8 cellular contexts compared by ENCODE assay signal in genomic region chr20:4091332-4092135, GRCh38. TPM values are rescaled to one million over a fixed set of nuclear protein-coding genes. Genes with fewer than 3 reads are reported as not detected.
A peak's percentile ranks its signal among the peaks of the same experiment; 100 is the strongest.
DNase-seq lines count a peak whose midpoint lies in the region; ATAC-seq and TF ChIP-seq lines count a peak whose summit lies in the region.

No MANE protein-coding gene starts in this region.

- peaks cover 3% of the 10 kb centered on the region for H3K9me3 Mint-ChIP-seq in activated CD4-positive, alpha-beta T cell treated with anti-CD3 and anti-CD28 coated beads for 36 hours (ENCODE audit: low read depth)
- H3K9me3 Mint-ChIP-seq in effector memory CD8-positive, alpha-beta T cell = no peaks in the 10 kb centered on the region
- H3K9me3 Mint-ChIP-seq in mesothelial cell of epicardium = peaks cover 14% of the 10 kb centered on the region

- peak; percentile 90 for DNase-seq in ELF-1 (ENCODE audit: low read depth, low spot score)
- DNase-seq in LoVo (ENCODE audit: low spot score) = peak; percentile 53
- peak; percentile 67 for DNase-seq in activated CD4-positive, alpha-beta T cell treated with anti-CD3 and anti-CD28 coated beads for 36 hours
- peak in 2 of 3 experiments; percentile 18 to 22 for DNase-seq in effector memory CD8-positive, alpha-beta T cell
- DNase-seq in mesothelial cell of epicardium (ENCODE audit: low spot score in 2 of 2, unreplicated experiment in 2 of 2) = peak in 1 of 2 experiments; percentile 73

- intact Hi-C loops in activated CD4-positive, alpha-beta T cell treated with anti-CD3 and anti-CD28 coated beads for 36 hours (cut with DNase I, micrococcal nuclease) = no loop called here

- POLR2A ChIA-PET in activated CD4-positive, alpha-beta T cell treated with anti-CD3 and anti-CD28 coated beads for 36 hours (lab: Charles Lee) = no interaction called here

- no peak overlapping the region for H3K27ac Mint-ChIP-seq in activated CD4-positive, alpha-beta T cell treated with anti-CD3 and anti-CD28 coated beads for 36 hours
- H3K27ac Mint-ChIP-seq in effector memory CD8-positive, alpha-beta T cell = no peak overlapping the region
- peak overlapping the region; percentile 76 for H3K27ac Mint-ChIP-seq in mesothelial cell of epicardium

- peak; percentile 70 for ATAC-seq in activated CD4-positive, alpha-beta T cell treated with anti-CD3 and anti-CD28 coated beads for 36 hours
- no peak for ATAC-seq in effector memory CD8-positive, alpha-beta T cell (replicated peaks)
- ATAC-seq in GM19395 (IDR thresholded peaks at IDR 0.05; ENCODE audit: unreplicated experiment) (no peak), GM21360 (IDR thresholded peaks at IDR 0.05; ENCODE audit: unreplicated experiment) (no peak), HG03139 (IDR thresholded peaks at IDR 0.05; ENCODE audit: unreplicated experiment) (no peak)

- CTCF ChIA-PET in activated CD4-positive, alpha-beta T cell treated with anti-CD3 and anti-CD28 coated beads for 36 hours (lab: Charles Lee) = interaction anchor here (0.5 to 1.9 kb wide), 11 partner anchors 9 to 405 kb away, joined by 3 to 10 read pairs (median 4); no protein-coding TSS in a partner anchor

- peaks cover 8% of the 10 kb centered on the region for H3K27me3 Mint-ChIP-seq in activated CD4-positive, alpha-beta T cell treated with anti-CD3 and anti-CD28 coated beads for 36 hours
- H3K27me3 Mint-ChIP-seq in effector memory CD8-positive, alpha-beta T cell = peaks cover 32 to 52% of the 10 kb centered on the region in 2 donors
- no peaks in the 10 kb centered on the region for H3K27me3 Mint-ChIP-seq in mesothelial cell of epicardium (ENCODE audit: low read depth)

- H3K4me3 Mint-ChIP-seq in activated CD4-positive, alpha-beta T cell treated with anti-CD3 and anti-CD28 coated beads for 36 hours = no peak overlapping the region
- H3K4me3 Mint-ChIP-seq in effector memory CD8-positive, alpha-beta T cell = no peak overlapping the region
- H3K4me3 Mint-ChIP-seq in mesothelial cell of epicardium = no peak overlapping the region

- no peaks in the 10 kb centered on the region for H3K36me3 Mint-ChIP-seq in activated CD4-positive, alpha-beta T cell treated with anti-CD3 and anti-CD28 coated beads for 36 hours (ENCODE audit: low read depth)
- no peaks in the 10 kb centered on the region for H3K36me3 Mint-ChIP-seq in effector memory CD8-positive, alpha-beta T cell (ENCODE audit: insufficient read depth)
- no peaks in the 10 kb centered on the region for H3K36me3 Mint-ChIP-seq in mesothelial cell of epicardium

- TF ChIP-seq CTCF in mesothelial cell of epicardium (IDR thresholded peaks at IDR 0.05; ENCODE audit: unreplicated experiment) = peak; percentile 63

- peaks cover 3% of the 10 kb centered on the region for H3K4me1 Mint-ChIP-seq in activated CD4-positive, alpha-beta T cell treated with anti-CD3 and anti-CD28 coated beads for 36 hours
- H3K4me1 Mint-ChIP-seq in effector memory CD8-positive, alpha-beta T cell (ENCODE audit: low read depth in 2 of 2) = peaks cover 0 to 4% of the 10 kb centered on the region in 2 donors
- peaks cover 6% of the 10 kb centered on the region for H3K4me1 Mint-ChIP-seq in mesothelial cell of epicardium

RNA-seq across cellular contexts. Expression of gene SMOX, which starts 57.1 kb away (rescaled TPM):
- total RNA-seq in activated CD4-positive, alpha-beta T cell treated with anti-CD3 and anti-CD28 coated beads for 36 hours = 1 to 10 TPM; 3.5 to 7.1 TPM
- total RNA-seq in mesothelial cell of epicardium = 14.6 to 16.7 TPM (median 16.0 TPM) in 3 replicates
